ENCODE assay signal across 16 cellular contexts in genomic region chr5:176697929-176698520, GRCh38. TPM values are rescaled to one million over a fixed set of nuclear protein-coding genes. Genes with fewer than 3 reads are reported as not detected.
A peak's percentile ranks its signal among the peaks of the same experiment; 100 is the strongest.
DNase-seq lines count a peak whose midpoint lies in the region; ATAC-seq and TF ChIP-seq lines count a peak whose summit lies in the region.
"Had no signal": no experiment of that assay in that cellular context is flagged by ENCODE, and none has a peak within 500 bp of the region (broad histone marks: within the 10 kb centered on the region; RNA-seq: fewer than 3 reads in every experiment).

No MANE protein-coding gene starts in this region.

- H3K9me3 ChIP-seq in T-helper 17 cell (ENCODE audit: control insufficient read depth, low read length, poor library complexity, severe bottlenecking) (no peaks in the 10 kb centered on the region), aorta (ENCODE audit: control insufficient read depth, low read length) (no peaks in the 10 kb centered on the region)
- H3K9me3 ChIP-seq: gastrocnemius medialis, SK-N-SH had no signal

- no TSS peak for BruUV-seq in Calu3 (replicated peaks; lab: Mats Ljungman, UMichigan)

- WGBS in aorta, 2 donors = 18 to 23% methylated on average over 10 of the region's 10 CpGs

- peak; percentile 65 for DNase-seq in COLO668 (lab: John Stamatoyannopoulos, UW; ENCODE audit: unreplicated experiment)
- peak; percentile 21 for DNase-seq in NCI-H1092 (lab: John Stamatoyannopoulos, UW)
- peak; percentile 45 for DNase-seq in NCI-H2227 (lab: John Stamatoyannopoulos, UW; ENCODE audit: unreplicated experiment)
- no peak for DNase-seq in Calu3
- DNase-seq in T-helper 17 cell = no peak
- DNase-seq in cerebellar cortex (ENCODE audit: low spot score) = no peak
- no peak for DNase-seq in aorta
- DNase-seq: activated CD4-positive, alpha-beta memory T cell treated with anti-CD3 and anti-CD28 coated beads for 36 hours; activated naive CD8-positive, alpha-beta T cell treated with anti-CD3 and anti-CD28 coated beads, Interleukin-2, amount 50 U/mL, for 24 hours; cerebellar nuclear complex; gastrocnemius medialis; SK-N-SH had no signal

- intact Hi-C loops in Calu3 (cut with micrococcal nuclease; ENCODE audit: unreplicated experiment) = no loop called here
- intact Hi-C loops in aorta (cut with DNase I) = no loop called here

- CTCF ChIA-PET in Calu3 (lab: Charles Lee) = no interaction called here

- TF ChIP-seq CTCF in brain (conservative IDR thresholded peaks at IDR 0.05) (no peak), Calu3 (IDR thresholded peaks at IDR 0.05; ENCODE audit: unreplicated experiment) (no peak)

- no peak overlapping the region for H3K27ac ChIP-seq in aorta (ENCODE audit: low read depth in 1 of 2, low read length in 2 of 2)
- H3K27ac ChIP-seq: gastrocnemius medialis had no signal

- no peaks in the 10 kb centered on the region for H3K4me1 ChIP-seq in aorta (ENCODE audit: control insufficient read depth in 1 of 2, insufficient read depth in 2 of 2, low read length in 2 of 2)
- H3K4me1 ChIP-seq: gastrocnemius medialis had no signal

- H3K9me3 Mint-ChIP-seq in brain (peaks cover 0 to 6% (median 0%) of the 10 kb centered on the region in 5 experiments), Calu3 (ENCODE audit: low read depth, unreplicated experiment) (no peaks in the 10 kb centered on the region)
- H3K9me3 Mint-ChIP-seq: activated CD4-positive, alpha-beta memory T cell treated with anti-CD3 and anti-CD28 coated beads for 36 hours; activated naive CD8-positive, alpha-beta T cell treated with anti-CD3 and anti-CD28 coated beads, Interleukin-2, amount 50 U/mL, for 24 hours; activated T-helper 1 cell treated with anti-CD3 and anti-CD28 coated beads, Interleukin-12 subunit alpha, Interleukin-12 subunit beta, Interleukin-2, Interleukin-4 antibody, amounts not matched to agents 30 ng/mL and 10 ng/mL and 1 ng/mL, durations not matched to agents 14 hours and 24 hours and 36 hours had no signal

- no peaks in the 10 kb centered on the region for H3K36me3 Mint-ChIP-seq in brain
- H3K36me3 Mint-ChIP-seq in Calu3 (ENCODE audit: insufficient read depth, unreplicated experiment) = peaks cover 4% of the 10 kb centered on the region
- H3K36me3 Mint-ChIP-seq in T-helper 17 cell (ENCODE audit: low read depth) = peaks cover 6% of the 10 kb centered on the region
- H3K36me3 Mint-ChIP-seq: activated CD4-positive, alpha-beta memory T cell treated with anti-CD3 and anti-CD28 coated beads for 36 hours had no signal

- peaks cover 80% of the 10 kb centered on the region for H3K4me1 Mint-ChIP-seq in brain
- H3K4me1 Mint-ChIP-seq in Calu3 (ENCODE audit: low read depth, unreplicated experiment) = peaks cover 9% of the 10 kb centered on the region
- peaks cover 6% of the 10 kb centered on the region for H3K4me1 Mint-ChIP-seq in T-helper 17 cell
- H3K4me1 Mint-ChIP-seq: activated naive CD8-positive, alpha-beta T cell treated with anti-CD3 and anti-CD28 coated beads, Interleukin-2, amount 50 U/mL, for 24 hours had no signal

- H3K27ac Mint-ChIP-seq in brain (peak overlapping the region in 4 of 5 experiments; percentile 70 to 95 (median 88)), Calu3 (ENCODE audit: unreplicated experiment) (no peak overlapping the region), T-helper 17 cell (no peak overlapping the region)
- H3K27ac Mint-ChIP-seq: activated CD4-positive, alpha-beta memory T cell treated with anti-CD3 and anti-CD28 coated beads for 36 hours; activated naive CD8-positive, alpha-beta T cell treated with anti-CD3 and anti-CD28 coated beads, Interleukin-2, amount 50 U/mL, for 24 hours; activated T-helper 1 cell treated with anti-CD3 and anti-CD28 coated beads, Interleukin-12 subunit alpha, Interleukin-12 subunit beta, Interleukin-2, Interleukin-4 antibody, amounts not matched to agents 30 ng/mL and 10 ng/mL and 1 ng/mL, durations not matched to agents 14 hours and 24 hours and 36 hours had no signal

- peaks cover 14% of the 10 kb centered on the region for H3K27me3 Mint-ChIP-seq in brain
- peaks cover 78% of the 10 kb centered on the region for H3K27me3 Mint-ChIP-seq in Calu3 (ENCODE audit: unreplicated experiment)
- peaks cover 92% of the 10 kb centered on the region for H3K27me3 Mint-ChIP-seq in T-helper 17 cell

- H3K4me3 Mint-ChIP-seq in brain (peak overlapping the region in 3 of 5 experiments; percentile 28 to 46 (median 42)), Calu3 (ENCODE audit: low read depth, unreplicated experiment) (no peak overlapping the region), T-helper 17 cell (no peak overlapping the region)
- H3K4me3 Mint-ChIP-seq: activated CD4-positive, alpha-beta memory T cell treated with anti-CD3 and anti-CD28 coated beads for 36 hours; activated naive CD8-positive, alpha-beta T cell treated with anti-CD3 and anti-CD28 coated beads, Interleukin-2, amount 50 U/mL, for 24 hours; activated T-helper 1 cell treated with anti-CD3 and anti-CD28 coated beads, Interleukin-12 subunit alpha, Interleukin-12 subunit beta, Interleukin-2, Interleukin-4 antibody, amounts not matched to agents 30 ng/mL and 10 ng/mL and 1 ng/mL, durations not matched to agents 14 hours and 24 hours and 36 hours had no signal

- ATAC-seq in T-helper 17 cell (no peak), aorta (ENCODE audit: low FRiP score) (no peak)
- ATAC-seq: activated naive CD8-positive, alpha-beta T cell treated with anti-CD3 and anti-CD28 coated beads, Interleukin-2, amount 50 U/mL, for 24 hours; gastrocnemius medialis; K562 had no signal

- no peak overlapping the region for H3K4me3 ChIP-seq in aorta (ENCODE audit: low read length in 2 of 2)
- H3K4me3 ChIP-seq: gastrocnemius medialis, K562, lung had no signal

- H3K36me3 ChIP-seq in aorta (ENCODE audit: control insufficient read depth in 1 of 2, insufficient read depth in 2 of 2, low read length in 1 of 2) = no peaks in the 10 kb centered on the region
- H3K36me3 ChIP-seq: gastrocnemius medialis had no signal

- no peaks in the 10 kb centered on the region for H3K27me3 ChIP-seq in aorta (ENCODE audit: control insufficient read depth in 1 of 2, insufficient read depth in 2 of 2, low read length in 1 of 2)

RNA-seq across cellular contexts. Expression of gene TSPAN17, which starts 50.7 kb away (rescaled TPM):
- polyA plus RNA-seq in brain (ENCODE audit: insufficient read depth, low read depth, low replicate concordance) (24.8 TPM), aorta (10 to 100 TPM; 13.9 to 21.1 TPM)
- total RNA-seq in Calu3 (2022) (66.3 and 67.7 TPM in 2 replicates), T-helper 17 cell (10 to 100 TPM; 14.2 to 19.3 TPM), aorta (10 to 100 TPM; 17.9 to 22.9 TPM)

Comparison
In these comparisons a context has a peak if more than half of its experiments do, and no peak if none do; other contexts are left out.
1. DNase-seq: peak in COLO668 (single experiment), NCI-H1092 (single experiment) and NCI-H2227 (single experiment); none in Calu3 (single experiment), T-helper 17 cell (0 of 3), cerebellar cortex (single experiment) and aorta (0 of 2).
2. H3K27ac Mint-ChIP-seq: peak in brain (4 of 5); none in Calu3 (single experiment) and T-helper 17 cell (single experiment).
3. H3K4me3 Mint-ChIP-seq: peak in brain (3 of 5); none in Calu3 (single experiment) and T-helper 17 cell (single experiment).